8 cellular contexts compared by ENCODE assay signal in the genomic region with DNA sequence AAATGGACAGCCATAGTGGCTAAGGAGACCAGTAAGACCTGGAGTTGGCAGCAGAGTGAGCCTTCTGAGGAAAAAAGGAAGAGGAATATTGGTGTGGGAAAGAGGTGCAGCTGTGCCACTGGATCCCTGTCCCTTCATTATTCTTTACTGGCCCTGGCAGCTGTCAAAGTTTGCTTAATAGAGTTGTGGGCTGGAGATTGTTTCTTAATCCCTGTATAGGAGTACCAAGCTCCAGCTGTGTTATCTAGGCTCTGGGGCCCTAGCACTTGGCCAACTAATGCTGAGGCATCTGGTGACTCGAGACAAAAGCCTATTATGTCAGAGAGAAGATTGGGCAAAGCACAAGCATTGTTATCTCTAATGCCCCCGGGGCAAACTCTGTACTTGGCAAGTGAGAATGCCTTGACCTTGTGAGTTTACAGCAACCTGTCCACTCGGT.
DNase-seq lines count a peak whose midpoint lies in the region; ATAC-seq, FAIRE-seq and TF ChIP-seq lines count a peak whose summit lies in the region.

No MANE protein-coding gene starts in this region.

- H3K27me3 ChIP-seq in RWPE2 (ENCODE audit: insufficient read depth, poor library complexity, severe bottlenecking): no peaks in the 10 kb centered on the region

- FAIRE-seq in RCC 7860 (lab: Jason Lieb, UNC): no peak

- H3K4me3 ChIP-seq in RWPE2 (ENCODE audit: severe bottlenecking) (no peak overlapping the region), coronary artery (no peak overlapping the region)

- no peaks in the 10 kb centered on the region for H3K36me3 Mint-ChIP-seq in stimulated activated effector memory CD8-positive, alpha-beta T cell treated with anti-CD3 and anti-CD28 coated beads, Interleukin-12 subunit alpha, Interleukin-12 subunit beta, amount 100 ng/mL, for 72 hours

- peak; percentile 19 for DNase-seq in HT-29 (ENCODE audit: low spot score)
- peak; percentile 89 for DNase-seq in RWPE2 (ENCODE audit: low spot score)
- DNase-seq in fibroblast of the conjunctiva (ENCODE audit: low read depth): peak; percentile 26
- DNase-seq in pons (ENCODE audit: low spot score): peak; percentile 98
- no peak for DNase-seq in RCC 7860 (ENCODE audit: low spot score)
- no peak for DNase-seq in coronary artery (ENCODE audit: low spot score)
- no peak for DNase-seq in T-helper 2 cell
- no peak for DNase-seq in stimulated activated effector memory CD8-positive, alpha-beta T cell treated with anti-CD3 and anti-CD28 coated beads, Interleukin-12 subunit alpha, Interleukin-12 subunit beta, amount 100 ng/mL, for 72 hours (ENCODE audit: low spot score in 2 of 2)

- H3K27ac Mint-ChIP-seq in stimulated activated effector memory CD8-positive, alpha-beta T cell treated with anti-CD3 and anti-CD28 coated beads, Interleukin-12 subunit alpha, Interleukin-12 subunit beta, amount 100 ng/mL, for 72 hours: no peak overlapping the region

- peak; percentile 96 for ATAC-seq in RWPE2 (ENCODE audit: low read depth)
- no peak for ATAC-seq in stimulated activated effector memory CD8-positive, alpha-beta T cell treated with anti-CD3 and anti-CD28 coated beads, Interleukin-12 subunit alpha, Interleukin-12 subunit beta, amount 100 ng/mL, for 72 hours

- no peaks in the 10 kb centered on the region for H3K9me3 Mint-ChIP-seq in stimulated activated effector memory CD8-positive, alpha-beta T cell treated with anti-CD3 and anti-CD28 coated beads, Interleukin-12 subunit alpha, Interleukin-12 subunit beta, amount 100 ng/mL, for 72 hours

- peaks cover 49% of the 10 kb centered on the region for H3K4me1 Mint-ChIP-seq in stimulated activated effector memory CD8-positive, alpha-beta T cell treated with anti-CD3 and anti-CD28 coated beads, Interleukin-12 subunit alpha, Interleukin-12 subunit beta, amount 100 ng/mL, for 72 hours

- no peak overlapping the region for H3K4me3 Mint-ChIP-seq in stimulated activated effector memory CD8-positive, alpha-beta T cell treated with anti-CD3 and anti-CD28 coated beads, Interleukin-12 subunit alpha, Interleukin-12 subunit beta, amount 100 ng/mL, for 72 hours

- peaks cover 17% of the 10 kb centered on the region; the same call in 1 of the 2 replicates for H3K36me3 ChIP-seq in RWPE2 (ENCODE audit: low read depth)

- H3K4me1 ChIP-seq in RWPE2 (ENCODE audit: insufficient read depth, poor library complexity, severe bottlenecking): peaks cover 35% of the 10 kb centered on the region

- H3K27ac ChIP-seq in RWPE2 (ENCODE audit: poor library complexity, severe bottlenecking) (peak overlapping the region; percentile 60), coronary artery (peak overlapping the region in 1 of 2 donors; percentile 24)

- TF ChIP-seq CTCF in RWPE2 (IDR thresholded peaks at IDR 0.05; ENCODE audit: poor library complexity, severe bottlenecking) (no peak), coronary artery (IDR thresholded peaks at IDR 0.05) (no peak)

- H3K9me3 ChIP-seq in RWPE2 (ENCODE audit: severe bottlenecking): no peaks in the 10 kb centered on the region

Comparison
In these comparisons a context has a peak if more than half of its experiments do, and no peak if none do; other contexts are left out.
1. DNase-seq: peak in HT-29 (single experiment), RWPE2 (single experiment), fibroblast of the conjunctiva (single experiment) and pons (single experiment); none in RCC 7860 (single experiment), coronary artery (single experiment), T-helper 2 cell (0 of 5) and stimulated activated effector memory CD8-positive, alpha-beta T cell treated with anti-CD3 and anti-CD28 coated beads, Interleukin-12 subunit alpha, Interleukin-12 subunit beta, amount 100 ng/mL, for 72 hours (0 of 2).